Comparison of ENCODE assay signal across 1 cellular context in genomic region chr13:109214393-109214792, GRCh38.
TF ChIP-seq lines count a peak whose summit lies in the region.

No MANE protein-coding gene starts in this region.

TF ChIP-seq in IMR-90, 13 proteins besides CTCF, POLR2A, EP300 and RAD21 (continued from another document):
- no peak for TF ChIP-seq NFE2L2 (IDR thresholded peaks at IDR 0.05; ENCODE audit: low read depth, low read length)
- no peak for TF ChIP-seq MAFK (IDR thresholded peaks at IDR 0.05; ENCODE audit: low read depth, low read length)
TF ChIP-seq in IMR-90: peak in this region for 0.
